7 cellular contexts compared by ENCODE assay signal in genomic region chr1:10107480-10107854, GRCh38.
DNase-seq lines count a peak whose midpoint lies in the region; ATAC-seq and TF ChIP-seq lines count a peak whose summit lies in the region.
"Not testable (repeated sequence)": the region's sequence is repeated elsewhere in the genome, so short reads cannot be mapped to it uniquely, and the experiment has no call there.

No MANE protein-coding gene starts in this region.

- H3K9me3 ChIP-seq in HUES64 (ENCODE audit: insufficient read depth, low read depth, low read length); SK-N-SH; mammary epithelial cell (replicated peaks; ENCODE audit: insufficient read depth, low read length); osteoblast (ENCODE audit: low read depth, low read length): not testable (repeated sequence)

- not testable (repeated sequence) for TF ChIP-seq CTCF in SK-N-SH (IDR thresholded peaks at IDR 0.05); mammary epithelial cell (conservative IDR thresholded peaks at IDR 0.05 in 1 of 2, IDR thresholded peaks at IDR 0.05 in 1 of 2; ENCODE audit: extremely low read depth in 1 of 2, insufficient read depth in 1 of 2, low read depth in 1 of 2, low read length in 2 of 2); osteoblast (IDR thresholded peaks at IDR 0.05; ENCODE audit: extremely low read depth, low read depth, low read length)

- H3F3A ChIP-seq in SK-N-SH (replicated peaks; ENCODE audit: insufficient read depth): peaks cover 24% of the 10 kb centered on the region

- H4K20me1 ChIP-seq in SK-N-SH (ENCODE audit: insufficient read depth); mammary epithelial cell (ENCODE audit: insufficient read depth, low read length); osteoblast (ENCODE audit: insufficient read depth, low read length): not testable (repeated sequence)

- 96% methylated on average over 8 of the region's 8 CpGs for WGBS in HUES64
- WGBS in SK-N-SH (ENCODE audit: low lambda C conversion rate): 85% methylated on average over 8 of the region's 8 CpGs
- WGBS in mammary epithelial cell (ENCODE audit: low coverage, missing lambda C conversion rate): 68% methylated on average over 3 of the region's 8 CpGs

- TF ChIP-seq EP300 in SK-N-SH (IDR thresholded peaks at IDR 0.05; ENCODE audit: borderline replicate concordance in 1 of 2, low read depth in 1 of 2, low read length in 1 of 2): not testable (repeated sequence)

- in situ Hi-C loops in mammary epithelial cell (cut with MboI; ENCODE audit: low sequenced_read_pairs in 2 of 2): loop anchor here in 1 of 2 donors (25.0 kb wide), 1 partner anchor 145 kb away; no protein-coding TSS in a partner anchor

- not testable (repeated sequence) for H3K4me3 ChIP-seq in HUES64 (ENCODE audit: low read length); mammary epithelial cell (replicated peaks in 1 of 3; ENCODE audit: insufficient read depth in 1 of 3, low read depth in 2 of 3, low read length in 3 of 3); osteoblast (ENCODE audit: insufficient read depth, low read length)
- H3K4me3 ChIP-seq in SK-N-SH (ENCODE audit: low read depth in 2 of 2, low read length in 1 of 2): peak overlapping the region in 1 of 2 experiments; percentile 26; a peak in 1 of 4 replicates

- not testable (repeated sequence) for BruUV-seq in mammary epithelial cell (replicated peaks; lab: Mats Ljungman, UMichigan)

- H3K27me3 ChIP-seq in HUES64 (ENCODE audit: insufficient read depth, low read length); SK-N-SH (ENCODE audit: insufficient read depth); mammary epithelial cell (ENCODE audit: insufficient read depth, low read length); layer of hippocampus (ENCODE audit: control insufficient read depth, insufficient read depth, low read length); osteoblast (ENCODE audit: insufficient read depth, low read length): not testable (repeated sequence)

- POLR2A ChIA-PET in SK-N-SH (lab: Yijun Ruan, JAX): not testable (repeated sequence)

- CTCF ChIA-PET in SK-N-SH (lab: Yijun Ruan, JAX); mammary epithelial cell (lab: Charles Lee; ENCODE audit: low non-redundant PET): not testable (repeated sequence)

- H3K36me3 ChIP-seq in HUES64 (ENCODE audit: insufficient read depth, low read length) (peaks cover 63% of the 10 kb centered on the region), SK-N-SH (replicated peaks in 1 of 2; ENCODE audit: control insufficient read depth in 1 of 2, insufficient read depth in 2 of 2, low read length in 1 of 2) (peaks cover 42 to 55% of the 10 kb centered on the region in 2 experiments), osteoblast (ENCODE audit: insufficient read depth, low read length) (peaks cover 33% of the 10 kb centered on the region)
- not testable (repeated sequence) for H3K36me3 ChIP-seq in mammary epithelial cell (ENCODE audit: insufficient read depth, low read length)

- not testable (repeated sequence) for ATAC-seq in Right ventricle myocardium inferior

- not testable (repeated sequence) for H3K9me2 ChIP-seq in SK-N-SH

- H3K4me1 ChIP-seq in HUES64 (ENCODE audit: insufficient read depth, low read length): not testable (repeated sequence)
- H3K4me1 ChIP-seq in SK-N-SH (ENCODE audit: control insufficient read depth in 1 of 2, insufficient read depth in 2 of 2, low read depth in 1 of 2, low read length in 1 of 2) (peaks cover 3 to 24% of the 10 kb centered on the region in 2 experiments; a peak in 2 of 4 replicates), mammary epithelial cell (ENCODE audit: insufficient read depth, low read length) (peaks cover 26% of the 10 kb centered on the region), osteoblast (ENCODE audit: insufficient read depth, low read length) (peaks cover 18% of the 10 kb centered on the region)

- H3K9ac ChIP-seq in HUES64 (ENCODE audit: low read depth, low read length): peak overlapping the region; percentile 37; the same call in 1 of the 2 replicates
- peak overlapping the region; percentile 33; the same call in 1 of the 2 replicates for H3K9ac ChIP-seq in SK-N-SH
- not testable (repeated sequence) for H3K9ac ChIP-seq in mammary epithelial cell (ENCODE audit: insufficient read depth, low read length)

- H3K79me2 ChIP-seq in SK-N-SH (ENCODE audit: insufficient read depth): peaks cover 22% of the 10 kb centered on the region
- peaks cover 20% of the 10 kb centered on the region for H3K79me2 ChIP-seq in mammary epithelial cell (ENCODE audit: insufficient read depth, low read length)
- peaks cover 13% of the 10 kb centered on the region for H3K79me2 ChIP-seq in osteoblast (ENCODE audit: insufficient read depth, low read length)

- H3K27ac ChIP-seq in HUES64 (ENCODE audit: low read depth, low read length) (peak overlapping the region; percentile 78; the same call in 1 of the 2 replicates), SK-N-SH (ENCODE audit: low read depth in 2 of 2, low read length in 1 of 2) (peak overlapping the region in 1 of 2 experiments; percentile 83; a peak in 2 of 4 replicates), mammary epithelial cell (ENCODE audit: insufficient read depth, low read depth, low read length) (peak overlapping the region; percentile 50), layer of hippocampus (ENCODE audit: low read depth, low read length) (peak overlapping the region; percentile 78), osteoblast (ENCODE audit: low read depth, low read length) (peak overlapping the region; percentile 44), temporal lobe (ENCODE audit: low read depth, low read length) (peak overlapping the region; percentile 70)

- intact Hi-C loops in mammary epithelial cell (cut with micrococcal nuclease) (loop anchor here (5.0 kb wide), 1 partner anchor 45 kb away; no protein-coding TSS in a partner anchor), Right ventricle myocardium inferior (cut with DNase I) (loop anchor here (5.0 kb wide), 1 partner anchor 40 kb away; no protein-coding TSS in a partner anchor)

- not testable (repeated sequence) for DNase-seq in SK-N-SH; mammary epithelial cell; osteoblast (ENCODE audit: insufficient read length, low spot score, missing footprints)
- peak; percentile 79 for DNase-seq in Right ventricle myocardium inferior (ENCODE audit: missing footprints)

- H2AFZ ChIP-seq in SK-N-SH (ENCODE audit: low read depth); mammary epithelial cell (ENCODE audit: low read depth, low read length); osteoblast (ENCODE audit: low read length): not testable (repeated sequence)

- TF ChIP-seq RAD21 in SK-N-SH (IDR thresholded peaks at IDR 0.05; ENCODE audit: low read length): not testable (repeated sequence)

- dilution Hi-C loops in mammary epithelial cell (cut with HindIII; ENCODE audit: low sequenced_read_pairs): loop anchor here (5.0 kb wide), 1 partner anchor 35 kb away; no protein-coding TSS in a partner anchor

- H3K4me2 ChIP-seq in SK-N-SH (peak overlapping the region; percentile 50; the same call in 1 of the 2 replicates), osteoblast (ENCODE audit: insufficient read depth, low read length) (peak overlapping the region; percentile 41)
- H3K4me2 ChIP-seq in mammary epithelial cell (ENCODE audit: insufficient read depth, low read depth, low read length): not testable (repeated sequence)
